Comparison of ENCODE assay signal across 15 cellular contexts in genomic region chr3:37024820-37025405, GRCh38. TPM values are rescaled to one million over a fixed set of nuclear protein-coding genes. Genes with fewer than 3 reads are reported as not detected.
DNase-seq lines count a peak whose midpoint lies in the region; ATAC-seq lines count a peak whose summit lies in the region.
"Had no signal": no experiment of that assay in that cellular context is flagged by ENCODE, and none has a peak within 500 bp of the region (broad histone marks: within the 10 kb centered on the region; RNA-seq: fewer than 3 reads in every experiment).

No MANE protein-coding gene starts in this region.

- H3K9me3 Mint-ChIP-seq in activated CD8-positive, alpha-beta memory T cell treated with anti-CD3 and anti-CD28 coated beads, Interleukin-2, amount 10 ng/mL, durations not matched to agents 7 days and 5 days (ENCODE audit: low read depth) = no peaks in the 10 kb centered on the region
- H3K9me3 Mint-ChIP-seq in stimulated activated memory B cell treated with anti-CD40 and anti-IgM and Interleukin-4, amounts not matched to agents 10 μg/mL and 1 μg/mL and 100 μg/mL, for 72 hours = no peaks in the 10 kb centered on the region

- DNase-seq in activated CD8-positive, alpha-beta memory T cell treated with anti-CD3 and anti-CD28 coated beads, Interleukin-2, amount 10 ng/mL, durations not matched to agents 7 days and 5 days = no peak
- no peak for DNase-seq in activated CD8-positive, alpha-beta memory T cell treated with anti-CD3 and anti-CD28 coated beads, Interleukin-2, amount 50 U/mL, for 4 hours
- DNase-seq in RPMI8226 = peak; percentile 64
- DNase-seq in islet precursor cell = no peak
- DNase-seq in activated CD8-positive, alpha-beta memory T cell treated with anti-CD3 and anti-CD28 coated beads, Interleukin-2, amount 50 U/mL, for 48 hours = no peak
- DNase-seq: DMS 273 treated with DMSO at 0.1 percent for 48 hours, esophagus squamous epithelium, mammary epithelial cell, MG63, NCI-H2227 treated with DMSO at 0.1 percent for 48 hours, spleen had no signal

- H3K27me3 Mint-ChIP-seq in activated CD8-positive, alpha-beta memory T cell treated with anti-CD3 and anti-CD28 coated beads, Interleukin-2, amount 10 ng/mL, durations not matched to agents 7 days and 5 days = no peaks in the 10 kb centered on the region
- H3K27me3 Mint-ChIP-seq in stimulated activated memory B cell treated with anti-CD40 and anti-IgM and Interleukin-4, amounts not matched to agents 10 μg/mL and 1 μg/mL and 100 μg/mL, for 72 hours = no peaks in the 10 kb centered on the region

- no peak overlapping the region for H3K4me3 Mint-ChIP-seq in activated CD8-positive, alpha-beta memory T cell treated with anti-CD3 and anti-CD28 coated beads, Interleukin-2, amount 10 ng/mL, durations not matched to agents 7 days and 5 days
- H3K4me3 Mint-ChIP-seq in stimulated activated memory B cell treated with anti-CD40 and anti-IgM and Interleukin-4, amounts not matched to agents 10 μg/mL and 1 μg/mL and 100 μg/mL, for 72 hours = no peak overlapping the region

- H3K4me1 Mint-ChIP-seq in activated CD8-positive, alpha-beta memory T cell treated with anti-CD3 and anti-CD28 coated beads, Interleukin-2, amount 10 ng/mL, durations not matched to agents 7 days and 5 days = peaks cover 5% of the 10 kb centered on the region
- peaks cover 19% of the 10 kb centered on the region for H3K4me1 Mint-ChIP-seq in stimulated activated memory B cell treated with anti-CD40 and anti-IgM and Interleukin-4, amounts not matched to agents 10 μg/mL and 1 μg/mL and 100 μg/mL, for 72 hours

- peaks cover 64% of the 10 kb centered on the region for H3K36me3 Mint-ChIP-seq in activated CD8-positive, alpha-beta memory T cell treated with anti-CD3 and anti-CD28 coated beads, Interleukin-2, amount 10 ng/mL, durations not matched to agents 7 days and 5 days
- H3K36me3 Mint-ChIP-seq in stimulated activated memory B cell treated with anti-CD40 and anti-IgM and Interleukin-4, amounts not matched to agents 10 μg/mL and 1 μg/mL and 100 μg/mL, for 72 hours = peaks cover 79% of the 10 kb centered on the region

- peak overlapping the region; percentile 30 for H3K27ac Mint-ChIP-seq in activated CD8-positive, alpha-beta memory T cell treated with anti-CD3 and anti-CD28 coated beads, Interleukin-2, amount 10 ng/mL, durations not matched to agents 7 days and 5 days
- H3K27ac Mint-ChIP-seq in stimulated activated memory B cell treated with anti-CD40 and anti-IgM and Interleukin-4, amounts not matched to agents 10 μg/mL and 1 μg/mL and 100 μg/mL, for 72 hours = no peak overlapping the region

- ATAC-seq in activated CD8-positive, alpha-beta memory T cell treated with anti-CD3 and anti-CD28 coated beads, Interleukin-2, amount 10 ng/mL, durations not matched to agents 7 days and 5 days = no peak
- ATAC-seq in HG03378 (IDR thresholded peaks at IDR 0.05; ENCODE audit: unreplicated experiment) (peak; percentile 71), GM19397 (IDR thresholded peaks at IDR 0.05; ENCODE audit: unreplicated experiment) (no peak)
- peak; percentile 70 for ATAC-seq in stimulated activated memory B cell treated with anti-CD40 and anti-IgM and Interleukin-4, amounts not matched to agents 10 μg/mL and 1 μg/mL and 100 μg/mL, for 72 hours
- ATAC-seq: Panc1 had no signal

- CTCF ChIA-PET in activated CD8-positive, alpha-beta memory T cell treated with anti-CD3 and anti-CD28 coated beads, Interleukin-2, amount 10 ng/mL, durations not matched to agents 7 days and 5 days (lab: Charles Lee) = interaction anchor here (1.0 to 2.0 kb wide), 5 partner anchors 9 to 192 kb away, joined by 3 to 13 read pairs (median 3); no protein-coding TSS in a partner anchor

RNA-seq across cellular contexts. Expression of gene MLH1, which starts 31.6 kb away (rescaled TPM):
- 10 to 100 TPM; 65.3 to 71.8 TPM for total RNA-seq in activated CD8-positive, alpha-beta memory T cell treated with anti-CD3 and anti-CD28 coated beads, Interleukin-2, amount 10 ng/mL, durations not matched to agents 7 days and 5 days

RNA-seq across cellular contexts. Expression of gene EPM2AIP1, which starts 32.0 kb away (rescaled TPM):
- total RNA-seq in activated CD8-positive, alpha-beta memory T cell treated with anti-CD3 and anti-CD28 coated beads, Interleukin-2, amount 10 ng/mL, durations not matched to agents 7 days and 5 days = 10 to 100 TPM; 20.2 to 36.3 TPM

Comparison
In these comparisons a context has a peak if more than half of its experiments do, and no peak if none do; other contexts are left out.
1. ATAC-seq: peak in HG03378 (single experiment) and stimulated activated memory B cell treated with anti-CD40 and anti-IgM and Interleukin-4, amounts not matched to agents 10 μg/mL and 1 μg/mL and 100 μg/mL, for 72 hours (single experiment); none in activated CD8-positive, alpha-beta memory T cell treated with anti-CD3 and anti-CD28 coated beads, Interleukin-2, amount 10 ng/mL, durations not matched to agents 7 days and 5 days (single experiment) and GM19397 (single experiment).